In the genomic region with DNA sequence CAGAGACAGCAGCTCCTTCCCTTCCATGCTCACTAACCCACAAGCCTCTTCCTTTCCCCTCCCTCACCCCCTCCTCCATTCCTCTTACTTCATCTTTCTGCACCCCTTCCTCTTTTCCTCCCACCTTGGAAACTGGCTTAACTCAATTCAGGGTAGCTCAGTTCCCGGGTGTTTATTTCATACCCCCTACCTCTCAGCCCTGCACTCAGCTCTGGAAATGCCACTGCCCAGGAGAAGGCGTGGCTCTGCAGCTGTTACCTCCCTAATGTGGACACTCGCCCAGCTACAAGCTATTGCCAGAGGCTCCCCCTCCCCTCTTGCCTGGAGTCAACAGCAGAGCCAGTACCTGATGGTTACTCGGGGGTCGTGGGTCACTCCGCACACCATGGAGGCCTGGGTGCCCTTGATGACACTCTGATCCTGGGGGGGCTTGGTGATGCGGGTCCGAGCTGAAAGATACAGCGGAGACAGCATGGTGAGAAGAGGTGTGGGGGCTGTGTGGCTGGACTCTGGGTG, we compare ENCODE assay signal across 11 cellular contexts.
DNase-seq lines count a peak whose midpoint lies in the region; ATAC-seq and TF ChIP-seq lines count a peak whose summit lies in the region.
"Had no signal": no experiment of that assay in that cellular context is flagged by ENCODE, and none has a peak within 500 bp of the region (broad histone marks: within the 10 kb centered on the region; RNA-seq: fewer than 3 reads in every experiment).

No MANE protein-coding gene starts in this region.

- H3K36me3 Mint-ChIP-seq in brain = peaks cover 14% of the 10 kb centered on the region
- H3K36me3 Mint-ChIP-seq in activated naive CD4-positive, alpha-beta T cell treated with anti-CD3 and anti-CD28 coated beads, Interleukin-2, amount 50 U/mL, for 72 hours = no peaks in the 10 kb centered on the region

- TF ChIP-seq POLR2A in testis (IDR thresholded peaks at IDR 0.05) = no peak

- peak overlapping the region in 4 of 5 experiments; percentile 14 to 66 (median 39) for H3K27ac Mint-ChIP-seq in brain
- no peak overlapping the region for H3K27ac Mint-ChIP-seq in activated naive CD4-positive, alpha-beta T cell treated with anti-CD3 and anti-CD28 coated beads, Interleukin-2, amount 50 U/mL, for 72 hours
- H3K27ac Mint-ChIP-seq: activated T-helper 17 cell treated with anti-CD3 and anti-CD28 coated beads, Interleukin-2, amount 50 U/mL, for 72 hours had no signal

- DNase-seq in left ventricle myocardium superior = peak; percentile 15
- no peak for DNase-seq in right atrium auricular region (ENCODE audit: low spot score)
- DNase-seq in NCI-H2029 treated with DMSO at 0.1 percent for 48 hours (lab: John Stamatoyannopoulos, UW) = peak; percentile 2
- DNase-seq in amniotic stem cell (lab: John Stamatoyannopoulos, UW) = no peak
- no peak for DNase-seq in activated naive CD4-positive, alpha-beta T cell treated with anti-CD3 and anti-CD28 coated beads, Interleukin-2, amount 50 U/mL, for 72 hours (ENCODE audit: low spot score in 2 of 2)
- no peak for DNase-seq in testis
- no peak for DNase-seq in ascending aorta (ENCODE audit: low spot score in 2 of 2)
- DNase-seq: naive B cell had no signal

- H3K9me3 ChIP-seq in right atrium auricular region (no peaks in the 10 kb centered on the region), testis (no peaks in the 10 kb centered on the region), ascending aorta (no peaks in the 10 kb centered on the region)
- H3K9me3 ChIP-seq: left ventricle myocardium inferior had no signal

- H3K4me1 Mint-ChIP-seq in brain = peaks cover 23% of the 10 kb centered on the region
- H3K4me1 Mint-ChIP-seq: activated T-helper 17 cell treated with anti-CD3 and anti-CD28 coated beads, Interleukin-2, amount 50 U/mL, for 72 hours had no signal

- WGBS in testis, 2 donors = 65 to 72% methylated on average over 6 to 9 of the region's 9 CpGs

- H3K27me3 ChIP-seq in right atrium auricular region (no peaks in the 10 kb centered on the region), testis (no peaks in the 10 kb centered on the region), ascending aorta (no peaks in the 10 kb centered on the region)

- H3K4me3 Mint-ChIP-seq in brain = no peak overlapping the region
- H3K4me3 Mint-ChIP-seq: activated T-helper 17 cell treated with anti-CD3 and anti-CD28 coated beads, Interleukin-2, amount 50 U/mL, for 72 hours had no signal

- no peaks in the 10 kb centered on the region for H3K36me3 ChIP-seq in right atrium auricular region
- H3K36me3 ChIP-seq in testis (ENCODE audit: low read depth, missing control alignments) = no peaks in the 10 kb centered on the region
- no peaks in the 10 kb centered on the region for H3K36me3 ChIP-seq in ascending aorta
- H3K36me3 ChIP-seq: left ventricle myocardium inferior had no signal

- H3K4me1 ChIP-seq in right atrium auricular region = peaks cover 0 to 8% of the 10 kb centered on the region in 2 donors
- peaks cover 3% of the 10 kb centered on the region for H3K4me1 ChIP-seq in testis
- no peaks in the 10 kb centered on the region for H3K4me1 ChIP-seq in ascending aorta

- H3K9me3 Mint-ChIP-seq in brain = no peaks in the 10 kb centered on the region
- no peaks in the 10 kb centered on the region for H3K9me3 Mint-ChIP-seq in activated naive CD4-positive, alpha-beta T cell treated with anti-CD3 and anti-CD28 coated beads, Interleukin-2, amount 50 U/mL, for 72 hours
- H3K9me3 Mint-ChIP-seq: activated T-helper 17 cell treated with anti-CD3 and anti-CD28 coated beads, Interleukin-2, amount 50 U/mL, for 72 hours; naive B cell had no signal

- H3K4me3 ChIP-seq in right atrium auricular region (no peak overlapping the region), testis (no peak overlapping the region), ascending aorta (no peak overlapping the region)
- H3K4me3 ChIP-seq: left ventricle myocardium inferior had no signal

- intact Hi-C loops in left ventricle myocardium superior (cut with micrococcal nuclease) = no loop called here
- intact Hi-C loops in testis (cut with DNase I; ENCODE audit: low total_unique reads) = loop anchor here (5.0 to 10.0 kb wide), 2 partner anchors 275 to 742 kb away; no protein-coding TSS in a partner anchor
- intact Hi-C loops in ascending aorta (cut with DNase I) = no loop called here

- no peak overlapping the region for H3K27ac ChIP-seq in right atrium auricular region
- H3K27ac ChIP-seq in testis = no peak overlapping the region
- H3K27ac ChIP-seq in ascending aorta = no peak overlapping the region
- H3K27ac ChIP-seq: left ventricle myocardium inferior had no signal

- ATAC-seq in left ventricle myocardium superior = no peak
- ATAC-seq in activated naive CD4-positive, alpha-beta T cell treated with anti-CD3 and anti-CD28 coated beads, Interleukin-2, amount 50 U/mL, for 72 hours = no peak

- TF ChIP-seq CTCF in right atrium auricular region (IDR thresholded peaks at IDR 0.05) (no peak), brain (conservative IDR thresholded peaks at IDR 0.05) (no peak), testis (IDR thresholded peaks at IDR 0.05) (no peak), ascending aorta (IDR thresholded peaks at IDR 0.05) (no peak)

- H3K27me3 Mint-ChIP-seq in brain = no peaks in the 10 kb centered on the region
- H3K27me3 Mint-ChIP-seq: activated T-helper 17 cell treated with anti-CD3 and anti-CD28 coated beads, Interleukin-2, amount 50 U/mL, for 72 hours; naive B cell had no signal

Comparison
In these comparisons a context has a peak if more than half of its experiments do, and no peak if none do; other contexts are left out.
1. DNase-seq: peak in left ventricle myocardium superior (single experiment) and NCI-H2029 treated with DMSO at 0.1 percent for 48 hours (single experiment); none in right atrium auricular region (single experiment), amniotic stem cell (single experiment), activated naive CD4-positive, alpha-beta T cell treated with anti-CD3 and anti-CD28 coated beads, Interleukin-2, amount 50 U/mL, for 72 hours (0 of 2), testis (single experiment) and ascending aorta (0 of 2).
2. H3K27ac Mint-ChIP-seq: peak in brain (4 of 5); none in activated naive CD4-positive, alpha-beta T cell treated with anti-CD3 and anti-CD28 coated beads, Interleukin-2, amount 50 U/mL, for 72 hours (0 of 2).